8 cellular contexts compared by ENCODE assay signal in genomic region chr18:74171910-74172606, GRCh38. TPM values are rescaled to one million over a fixed set of nuclear protein-coding genes. Genes with fewer than 3 reads are reported as not detected.
DNase-seq lines count a peak whose midpoint lies in the region; ATAC-seq and TF ChIP-seq lines count a peak whose summit lies in the region.

No MANE protein-coding gene starts in this region.

- H3K4me3 Mint-ChIP-seq in naive B cell (peak overlapping the region in 7 of 8 donors; percentile 25 to 81 (median 56)), type B pancreatic cell (no peak overlapping the region)

- H3K27me3 Mint-ChIP-seq in naive B cell, result peaks cover 27 to 67% (median 50%) of the 10 kb centered on the region in 3 donors
- peaks cover 40% of the 10 kb centered on the region for H3K27me3 Mint-ChIP-seq in type B pancreatic cell

- H3K4me1 Mint-ChIP-seq in naive B cell (peaks cover 6 to 12% (median 7%) of the 10 kb centered on the region in 3 donors), type B pancreatic cell (ENCODE audit: unreplicated experiment) (no peaks in the 10 kb centered on the region)

- TF ChIP-seq CTCF in type B pancreatic cell (conservative IDR thresholded peaks at IDR 0.05), result no peak

- ATAC-seq in GM19023 (IDR thresholded peaks at IDR 0.05; ENCODE audit: unreplicated experiment) (peak; percentile 95), HG02870 (IDR thresholded peaks at IDR 0.05; ENCODE audit: unreplicated experiment) (peak; percentile 100), naive B cell (ENCODE audit: low read depth in 2 of 2) (no peak), esophagus mucosa (no peak)

- DNase-seq in OCI-M1 (lab: John Stamatoyannopoulos, UW), result peak; percentile 67
- no peak for DNase-seq in naive B cell
- no peak for DNase-seq in activated CD4-positive, alpha-beta T cell treated with anti-CD3 and anti-CD28 coated beads for 1 hour
- no peak for DNase-seq in type B pancreatic cell (ENCODE audit: extremely low spot score, unreplicated experiment)
- no peak for DNase-seq in HuH-7.5 (ENCODE audit: low spot score)

- H3K36me3 Mint-ChIP-seq in naive B cell (no peaks in the 10 kb centered on the region), type B pancreatic cell (no peaks in the 10 kb centered on the region)

- H3K9me3 Mint-ChIP-seq in naive B cell (no peaks in the 10 kb centered on the region), type B pancreatic cell (no peaks in the 10 kb centered on the region)

- H3K27ac Mint-ChIP-seq in naive B cell, result peak overlapping the region in 2 of 6 donors; percentile 24 to 37
- no peak overlapping the region for H3K27ac Mint-ChIP-seq in type B pancreatic cell

RNA-seq across cellular contexts. Expression of gene TIMM21, which starts 23.7 kb away (rescaled TPM):
- polyA plus RNA-seq in naive B cell (ENCODE audit: low read depth in 6 of 6), result 10 to 100 TPM; 16.0 to 28.3 (median 19.3) TPM
- total RNA-seq in esophagus mucosa (23.2 TPM), type B pancreatic cell (ENCODE audit: low replicate concordance) (40.2 and 44.8 TPM in 2 replicates)

RNA-seq across cellular contexts. Expression of gene FBXO15, which starts 24.4 kb away (rescaled TPM):
- polyA plus RNA-seq in naive B cell (ENCODE audit: low read depth in 6 of 6), result 10 to 100 TPM in 1 of 6 donors, 1 to 10 TPM in 5; 2.0 to 10.5 (median 3.6) TPM
- total RNA-seq in esophagus mucosa, result 0.76 TPM
- 2.0 and 4.7 TPM in 2 replicates for total RNA-seq in type B pancreatic cell (ENCODE audit: low replicate concordance)

Comparison
In these comparisons a context has a peak if more than half of its experiments do, and no peak if none do; other contexts are left out.
1. ATAC-seq: peak in GM19023 (single experiment) and HG02870 (single experiment); none in naive B cell (0 of 2) and esophagus mucosa (single experiment).